15 cellular contexts compared by ENCODE assay signal in genomic region chr6:43123691-43124314, GRCh38. TPM values are rescaled to one million over a fixed set of nuclear protein-coding genes. Genes with fewer than 3 reads are reported as not detected.
DNase-seq lines count a peak whose midpoint lies in the region; ATAC-seq, FAIRE-seq and TF ChIP-seq lines count a peak whose summit lies in the region.
"Had no signal": no experiment of that assay in that cellular context is flagged by ENCODE, and none has a peak within 500 bp of the region (broad histone marks: within the 10 kb centered on the region; RNA-seq: fewer than 3 reads in every experiment).

No MANE protein-coding gene starts in this region.

- no peaks in the 10 kb centered on the region for H3K27me3 Mint-ChIP-seq in mesothelial cell of epicardium (ENCODE audit: low read depth)

- CTCF ChIA-PET in HepG2 (lab: Yijun Ruan, JAX; ENCODE audit: low intra/inter-chr PET ratio, low total read pairs), result no interaction called here
- CTCF ChIA-PET in mammary epithelial cell (lab: Charles Lee; ENCODE audit: low non-redundant PET), result no interaction called here

- POLR2A ChIA-PET in HepG2 (lab: Yijun Ruan, JAX), result interaction anchor here (1.1 to 2.9 kb wide), 3 partner anchors 27 to 63 kb away, joined by 3 to 19 read pairs (median 5); partner anchors contain the start of genes KLC4 and MRPL2

- TF ChIP-seq POLR2A in HepG2 (IDR thresholded peaks at IDR 0.05; ENCODE audit: insufficient read depth in 1 of 2, low read depth in 2 of 2, low read length in 2 of 2), result no peak
- no peak for TF ChIP-seq POLR2A in right lobe of liver (IDR thresholded peaks at IDR 0.05)
- no peak for TF ChIP-seq POLR2A in vagina (IDR thresholded peaks at IDR 0.05)

- DNase-seq in HepG2 (ENCODE audit: low spot score), result no peak
- DNase-seq in right lobe of liver, result no peak
- DNase-seq in mammary epithelial cell, result no peak
- DNase-seq in mesothelial cell of epicardium (ENCODE audit: low spot score in 2 of 2, unreplicated experiment in 2 of 2), result no peak
- no peak for DNase-seq in vagina (ENCODE audit: extremely low spot score in 2 of 2)
- no peak for DNase-seq in CD1c-positive myeloid dendritic cell (ENCODE audit: extremely low spot score)
- DNase-seq in GM13977 (ENCODE audit: low spot score), result no peak
- DNase-seq: activated gamma-delta T cell treated with Interleukin-2 at 50 U/mL for 16 hours; Kasumi-1; occipital lobe; stimulated activated CD4-positive, alpha-beta T cell treated with anti-CD3 and anti-CD28 coated beads, Interleukin-15, amount 100 ng/mL, for 24 hours; transverse colon had no signal

- in situ Hi-C loops in HepG2 (cut with HindIII; ENCODE audit: extremely low pct_ligation_motif_present, low pct_unique_long_range_greater_than_20kb), result loop anchor here (10.0 kb wide), 1 partner anchor 49 kb away; the partner anchor contains the start of gene PTK7
- in situ Hi-C loops in mammary epithelial cell (cut with MboI; ENCODE audit: low sequenced_read_pairs in 2 of 2), result loop anchor here in 1 of 2 donors (5.0 kb wide), 1 partner anchor 47 kb away; the partner anchor contains the start of gene PTK7
- in situ Hi-C loops in GM13977 (cut with MboI; ENCODE audit: low pct_unique_long_range_greater_than_20kb, low sequenced_read_pairs, unreplicated experiment), result no loop called here

- no TSS peak for BruUV-seq in HepG2 (replicated peaks; lab: Mats Ljungman, UMichigan)
- BruUV-seq in mammary epithelial cell (replicated peaks; lab: Mats Ljungman, UMichigan), result no TSS peak

- H3K4me3 ChIP-seq in HepG2 (replicated peaks in 1 of 3; ENCODE audit: insufficient read depth in 1 of 3, low read depth in 2 of 3, low read length in 3 of 3), result no peak overlapping the region
- H3K4me3 ChIP-seq in right lobe of liver, result no peak overlapping the region
- H3K4me3 ChIP-seq in mammary epithelial cell (replicated peaks in 1 of 3; ENCODE audit: insufficient read depth in 1 of 3, low read depth in 2 of 3, low read length in 3 of 3), result no peak overlapping the region
- peak overlapping the region in 1 of 2 donors; percentile 11 for H3K4me3 ChIP-seq in vagina
- H3K4me3 ChIP-seq: transverse colon had no signal

- H3K36me3 Mint-ChIP-seq in mesothelial cell of epicardium, result no peaks in the 10 kb centered on the region

- H3K36me3 ChIP-seq in HepG2 (replicated peaks in 1 of 2; ENCODE audit: control insufficient read depth in 1 of 2, insufficient read depth in 2 of 2, low read length in 2 of 2), result no peaks in the 10 kb centered on the region
- H3K36me3 ChIP-seq in right lobe of liver, result no peaks in the 10 kb centered on the region
- H3K36me3 ChIP-seq in mammary epithelial cell (ENCODE audit: insufficient read depth, low read length), result no peaks in the 10 kb centered on the region
- no peaks in the 10 kb centered on the region for H3K36me3 ChIP-seq in vagina
- H3K36me3 ChIP-seq: transverse colon had no signal

- H2AFZ ChIP-seq in HepG2 (ENCODE audit: low read length), result no peak overlapping the region
- H2AFZ ChIP-seq in mammary epithelial cell (ENCODE audit: low read depth, low read length), result no peak overlapping the region

- H3K27me3 ChIP-seq in HepG2 (ENCODE audit: control insufficient read depth in 1 of 2, insufficient read depth in 2 of 2, low read length in 2 of 2), result no peaks in the 10 kb centered on the region
- no peaks in the 10 kb centered on the region for H3K27me3 ChIP-seq in right lobe of liver
- no peaks in the 10 kb centered on the region for H3K27me3 ChIP-seq in mammary epithelial cell (ENCODE audit: insufficient read depth, low read length)
- no peaks in the 10 kb centered on the region for H3K27me3 ChIP-seq in vagina
- H3K27me3 ChIP-seq: transverse colon had no signal

- H3K9me3 ChIP-seq in HepG2 (ENCODE audit: low read length) (no peaks in the 10 kb centered on the region), right lobe of liver (no peaks in the 10 kb centered on the region), mammary epithelial cell (replicated peaks; ENCODE audit: insufficient read depth, low read length) (no peaks in the 10 kb centered on the region), vagina (no peaks in the 10 kb centered on the region)
- H3K9me3 ChIP-seq: transverse colon had no signal

- H3K4me2 ChIP-seq in HepG2 (ENCODE audit: low read depth, low read length) (no peak overlapping the region), mammary epithelial cell (ENCODE audit: insufficient read depth, low read depth, low read length) (peak overlapping the region; percentile 14)

- H4K20me1 ChIP-seq in HepG2 (ENCODE audit: insufficient read depth, low read length), result no peaks in the 10 kb centered on the region
- H4K20me1 ChIP-seq in mammary epithelial cell (ENCODE audit: insufficient read depth, low read length), result no peaks in the 10 kb centered on the region

- H3K27ac Mint-ChIP-seq in mesothelial cell of epicardium, result peak overlapping the region; percentile 73

- H3K27ac ChIP-seq in HepG2 (ENCODE audit: extremely low read length, insufficient read depth, low read length) (no peak overlapping the region), right lobe of liver (no peak overlapping the region), mammary epithelial cell (ENCODE audit: insufficient read depth, low read depth, low read length) (no peak overlapping the region), vagina (peak overlapping the region; percentile 85)
- H3K27ac ChIP-seq: epithelial cell of prostate, VCaP had no signal

- peaks cover 53% of the 10 kb centered on the region for H3K79me2 ChIP-seq in HepG2 (ENCODE audit: insufficient read depth, low read length)
- peaks cover 84% of the 10 kb centered on the region for H3K79me2 ChIP-seq in mammary epithelial cell (ENCODE audit: insufficient read depth, low read length)

- H3K9me3 Mint-ChIP-seq in mesothelial cell of epicardium, result no peaks in the 10 kb centered on the region

- H3K4me3 Mint-ChIP-seq in mesothelial cell of epicardium, result no peak overlapping the region

- ATAC-seq in HepG2 (no peak), right lobe of liver (no peak), GM18909 (IDR thresholded peaks at IDR 0.05; ENCODE audit: poor library complexity, unreplicated experiment) (no peak)

- no peak for TF ChIP-seq RAD21 in HepG2 (CRISPR knock-in tag; IDR thresholded peaks at IDR 0.05)

- FAIRE-seq in HepG2 (lab: Jason Lieb, UNC), result no peak

- intact Hi-C loops in HepG2 (cut with micrococcal nuclease; ENCODE audit: unreplicated experiment) (no loop called here), right lobe of liver (cut with DNase I) (loop anchor here in 1 of 2 donors (10.0 kb wide), 1 partner anchor 219 kb away; no protein-coding TSS in a partner anchor), mammary epithelial cell (cut with micrococcal nuclease) (no loop called here), vagina (cut with DNase I) (loop anchor here (10.0 kb wide), 1 partner anchor 49 kb away; the partner anchor contains the start of gene PTK7)

- WGBS in HepG2 (ENCODE audit: low lambda C conversion rate), result 89% methylated on average over 18 of the region's 20 CpGs
- 93% methylated on average over 3 of the region's 20 CpGs for WGBS in right lobe of liver (ENCODE audit: insufficient coverage, low coverage, low lambda C conversion rate, missing lambda C conversion rate)
- 39% methylated on average over 8 of the region's 20 CpGs for WGBS in mammary epithelial cell (ENCODE audit: low coverage, missing lambda C conversion rate)

- dilution Hi-C loops in mammary epithelial cell (cut with HindIII; ENCODE audit: low sequenced_read_pairs), result no loop called here

- H3K4me1 ChIP-seq in HepG2 (ENCODE audit: insufficient read depth, low read length), result peaks cover 58% of the 10 kb centered on the region
- H3K4me1 ChIP-seq in right lobe of liver, result no peaks in the 10 kb centered on the region
- H3K4me1 ChIP-seq in mammary epithelial cell (ENCODE audit: insufficient read depth, low read length), result peaks cover 60% of the 10 kb centered on the region
- peaks cover 74% of the 10 kb centered on the region for H3K4me1 ChIP-seq in vagina

- TF ChIP-seq EP300 in HepG2 (IDR thresholded peaks at IDR 0.05; ENCODE audit: low read depth in 2 of 2, low read length in 2 of 2) (no peak), HepG2 (CRISPR knock-in tag; IDR thresholded peaks at IDR 0.05; ENCODE audit: borderline replicate concordance) (no peak)

- TF ChIP-seq CTCF in HepG2 (CRISPR knock-in tag; IDR thresholded peaks at IDR 0.05) (no peak), right lobe of liver (IDR thresholded peaks at IDR 0.05) (no peak), mammary epithelial cell (conservative IDR thresholded peaks at IDR 0.05 in 1 of 2, IDR thresholded peaks at IDR 0.05 in 1 of 2; ENCODE audit: extremely low read depth in 1 of 2, insufficient read depth in 1 of 2, low read depth in 1 of 2, low read length in 2 of 2) (no peak), mesothelial cell of epicardium (IDR thresholded peaks at IDR 0.05; ENCODE audit: unreplicated experiment) (no peak), vagina (IDR thresholded peaks at IDR 0.05) (no peak), GM13977 (IDR thresholded peaks at IDR 0.05; ENCODE audit: extremely low read depth, insufficient read depth, missing control alignments) (no peak)

- peaks cover 53% of the 10 kb centered on the region for H3K4me1 Mint-ChIP-seq in mesothelial cell of epicardium

- H3K9ac ChIP-seq in HepG2 (ENCODE audit: insufficient read depth, low read depth, low read length), result no peak overlapping the region
- H3K9ac ChIP-seq in mammary epithelial cell (ENCODE audit: insufficient read depth, low read length), result no peak overlapping the region

RNA-seq across cellular contexts. Expression of gene SRF, which starts 47.3 kb away (rescaled TPM):
- 21.0 and 25.5 TPM in 2 replicates for total RNA-seq in HepG2 (2016; rRNA removed; fragmentation: Illumina TruSeq; extraction: Trizol)
- 4.5 and 4.8 TPM in 2 replicates for total RNA-seq in HepG2 (2016; cell fraction: cytosol; rRNA removed; fragmentation: Illumina TruSeq; extraction: Trizol; ENCODE audit: low read depth)
- total RNA-seq in HepG2 (2016; cell fraction: insoluble cytoplasmic fraction; rRNA removed; fragmentation: Illumina TruSeq; extraction: Trizol), result 19.0 and 26.0 TPM in 2 replicates
- total RNA-seq in HepG2 (2016; cell fraction: membrane; rRNA removed; fragmentation: Illumina TruSeq; extraction: Trizol), result 20.6 and 21.0 TPM in 2 replicates
- total RNA-seq in HepG2 (2016; cell fraction: nucleus; rRNA removed; fragmentation: Illumina TruSeq; extraction: Trizol), result 15.5 and 17.7 TPM in 2 replicates
- polyA plus RNA-seq in HepG2 (2011; rRNA removed), result 44.1 and 45.7 TPM in 2 replicates
- polyA plus RNA-seq in HepG2 (2011; cell fraction: cytosol; rRNA removed), result 30.8 and 42.8 TPM in 2 replicates
- polyA plus RNA-seq in HepG2 (2011; cell fraction: nucleus; rRNA removed), result 50.7 and 72.8 TPM in 2 replicates
- polyA plus RNA-seq in HepG2 (2012), result 18.6 and 23.1 TPM in 2 replicates
- polyA plus RNA-seq in HepG2 (2016; cell fraction: cytosol; fragmentation: Illumina TruSeq; extraction: Trizol; ENCODE audit: low read depth), result 5.2 and 5.4 TPM in 2 replicates
- polyA plus RNA-seq in HepG2 (2016; cell fraction: insoluble cytoplasmic fraction; fragmentation: Illumina TruSeq; extraction: Trizol; ENCODE audit: low read depth), result 26.4 and 31.7 TPM in 2 replicates
- 19.0 and 19.4 TPM in 2 replicates for polyA plus RNA-seq in HepG2 (2016; cell fraction: membrane; fragmentation: Illumina TruSeq; extraction: Trizol; ENCODE audit: low read depth)
- 33.8 and 35.3 TPM in 2 replicates for polyA plus RNA-seq in HepG2 (2016; cell fraction: nucleus; fragmentation: Illumina TruSeq; extraction: Trizol; ENCODE audit: insufficient read depth, low read depth)
- 59.4 and 75.9 TPM in 2 replicates for polyA minus RNA-seq in HepG2 (2011; rRNA and poly(A)+ RNA removed; ENCODE audit: low replicate concordance)
- polyA minus RNA-seq in HepG2 (2011; cell fraction: cytosol; rRNA and poly(A)+ RNA removed), result 19.9 and 20.3 TPM in 2 replicates
- polyA minus RNA-seq in HepG2 (2011; cell fraction: nucleus; rRNA and poly(A)+ RNA removed), result 20.2 and 21.3 TPM in 2 replicates
- total RNA-seq in right lobe of liver, result 10 to 100 TPM in 4 of 6 experiments, 1 to 10 TPM in 2; 4.9 to 17.0 (median 11.3) TPM
- total RNA-seq in mammary epithelial cell, result 10 to 100 TPM; 35.7 to 41.2 TPM
- polyA plus RNA-seq in mammary epithelial cell, result 33.0 TPM
- 41.3 TPM for polyA minus RNA-seq in mammary epithelial cell
- 52.0 to 52.8 TPM (median 52.2 TPM) in 3 replicates for total RNA-seq in mesothelial cell of epicardium
- total RNA-seq in vagina, result 28.2 TPM

RNA-seq across cellular contexts. Expression of gene PTK7, which starts 47.7 kb away (rescaled TPM):
- total RNA-seq in HepG2 (2016; rRNA removed; fragmentation: Illumina TruSeq; extraction: Trizol) (48.5 and 99.8 TPM in 2 replicates), right lobe of liver (1 to 10 TPM in 3 of 6 experiments, under 1 TPM in 3; 0.55 to 1.8 (median 0.99) TPM), mammary epithelial cell (100 to 1,000 TPM; 141 to 277 TPM), mesothelial cell of epicardium (303 to 313 TPM (median 308 TPM) in 3 replicates), vagina (62.1 TPM)
- 16.1 and 17.5 TPM in 2 replicates for total RNA-seq in HepG2 (2016; cell fraction: cytosol; rRNA removed; fragmentation: Illumina TruSeq; extraction: Trizol; ENCODE audit: low read depth)
- 42.2 and 99.6 TPM in 2 replicates for total RNA-seq in HepG2 (2016; cell fraction: insoluble cytoplasmic fraction; rRNA removed; fragmentation: Illumina TruSeq; extraction: Trizol)
- total RNA-seq in HepG2 (2016; cell fraction: membrane; rRNA removed; fragmentation: Illumina TruSeq; extraction: Trizol), result 29.0 and 31.7 TPM in 2 replicates
- 111 and 135 TPM in 2 replicates for total RNA-seq in HepG2 (2016; cell fraction: nucleus; rRNA removed; fragmentation: Illumina TruSeq; extraction: Trizol)
- polyA plus RNA-seq in HepG2 (2011; rRNA removed) (98.5 and 116 TPM in 2 replicates), mammary epithelial cell (124 TPM)
- polyA plus RNA-seq in HepG2 (2011; cell fraction: cytosol; rRNA removed), result 75.5 and 97.3 TPM in 2 replicates
- polyA plus RNA-seq in HepG2 (2011; cell fraction: nucleus; rRNA removed), result 240 and 289 TPM in 2 replicates
- 93.9 and 95.7 TPM in 2 replicates for polyA plus RNA-seq in HepG2 (2012)
- 6.8 and 7.3 TPM in 2 replicates for polyA plus RNA-seq in HepG2 (2016; cell fraction: cytosol; fragmentation: Illumina TruSeq; extraction: Trizol; ENCODE audit: low read depth)
- 34.4 and 38.1 TPM in 2 replicates for polyA plus RNA-seq in HepG2 (2016; cell fraction: insoluble cytoplasmic fraction; fragmentation: Illumina TruSeq; extraction: Trizol; ENCODE audit: low read depth)
- 12.8 and 15.4 TPM in 2 replicates for polyA plus RNA-seq in HepG2 (2016; cell fraction: membrane; fragmentation: Illumina TruSeq; extraction: Trizol; ENCODE audit: low read depth)
- polyA plus RNA-seq in HepG2 (2016; cell fraction: nucleus; fragmentation: Illumina TruSeq; extraction: Trizol; ENCODE audit: insufficient read depth, low read depth), result 220 and 224 TPM in 2 replicates
- 0.19 and 231 TPM in 2 replicates for polyA minus RNA-seq in HepG2 (2011; rRNA and poly(A)+ RNA removed; ENCODE audit: low replicate concordance)
- polyA minus RNA-seq in HepG2 (2011; cell fraction: cytosol; rRNA and poly(A)+ RNA removed), result 83.9 and 88.1 TPM in 2 replicates
- 66.0 and 71.1 TPM in 2 replicates for polyA minus RNA-seq in HepG2 (2011; cell fraction: nucleus; rRNA and poly(A)+ RNA removed)
- 118 TPM for polyA minus RNA-seq in mammary epithelial cell

RNA-seq across cellular contexts. Expression of gene CUL9, which starts 58.2 kb away (rescaled TPM):
- total RNA-seq in HepG2 (2016; rRNA removed; fragmentation: Illumina TruSeq; extraction: Trizol), result 10.5 and 11.4 TPM in 2 replicates
- 2.5 and 3.7 TPM in 2 replicates for total RNA-seq in HepG2 (2016; cell fraction: cytosol; rRNA removed; fragmentation: Illumina TruSeq; extraction: Trizol; ENCODE audit: low read depth)
- 8.8 and 14.5 TPM in 2 replicates for total RNA-seq in HepG2 (2016; cell fraction: insoluble cytoplasmic fraction; rRNA removed; fragmentation: Illumina TruSeq; extraction: Trizol)
- total RNA-seq in HepG2 (2016; cell fraction: membrane; rRNA removed; fragmentation: Illumina TruSeq; extraction: Trizol), result 3.3 and 4.2 TPM in 2 replicates
- 18.4 and 18.7 TPM in 2 replicates for total RNA-seq in HepG2 (2016; cell fraction: nucleus; rRNA removed; fragmentation: Illumina TruSeq; extraction: Trizol)
- polyA plus RNA-seq in HepG2 (2011; rRNA removed), result 13.7 and 15.3 TPM in 2 replicates
- 4.9 and 5.0 TPM in 2 replicates for polyA plus RNA-seq in HepG2 (2011; cell fraction: cytosol; rRNA removed)
- 123 and 139 TPM in 2 replicates for polyA plus RNA-seq in HepG2 (2011; cell fraction: nucleus; rRNA removed)
- 9.9 and 12.7 TPM in 2 replicates for polyA plus RNA-seq in HepG2 (2012)
- 1.2 and 1.5 TPM in 2 replicates for polyA plus RNA-seq in HepG2 (2016; cell fraction: cytosol; fragmentation: Illumina TruSeq; extraction: Trizol; ENCODE audit: low read depth)
- 6.8 and 7.5 TPM in 2 replicates for polyA plus RNA-seq in HepG2 (2016; cell fraction: insoluble cytoplasmic fraction; fragmentation: Illumina TruSeq; extraction: Trizol; ENCODE audit: low read depth)
- polyA plus RNA-seq in HepG2 (2016; cell fraction: membrane; fragmentation: Illumina TruSeq; extraction: Trizol; ENCODE audit: low read depth), result 1.9 and 2.7 TPM in 2 replicates
- polyA plus RNA-seq in HepG2 (2016; cell fraction: nucleus; fragmentation: Illumina TruSeq; extraction: Trizol; ENCODE audit: insufficient read depth, low read depth), result 44.2 and 47.7 TPM in 2 replicates
- 19.3 and 22.3 TPM in 2 replicates for polyA minus RNA-seq in HepG2 (2011; rRNA and poly(A)+ RNA removed; ENCODE audit: low replicate concordance)
- 4.7 and 5.5 TPM in 2 replicates for polyA minus RNA-seq in HepG2 (2011; cell fraction: cytosol; rRNA and poly(A)+ RNA removed)
- polyA minus RNA-seq in HepG2 (2011; cell fraction: nucleus; rRNA and poly(A)+ RNA removed), result 30.8 and 32.9 TPM in 2 replicates
- 10 to 100 TPM; 14.4 to 17.7 (median 15.2) TPM for total RNA-seq in right lobe of liver
- total RNA-seq in mammary epithelial cell, result 10 to 100 TPM; 25.0 to 48.2 TPM
- polyA plus RNA-seq in mammary epithelial cell, result 24.9 TPM
- polyA minus RNA-seq in mammary epithelial cell, result 34.5 TPM
- 65.5 to 72.1 TPM (median 71.6 TPM) in 3 replicates for total RNA-seq in mesothelial cell of epicardium
- 49.1 TPM for total RNA-seq in vagina

Comparison
In these comparisons a context has a peak if more than half of its experiments do, and no peak if none do; other contexts are left out.
1. RNA of gene PTK7, which starts 47.7 kb away (total RNA-seq): 303 to 313 TPM in mesothelial cell of epicardium, 141 to 277 TPM in mammary epithelial cell, 16.1 to 135 TPM in HepG2 and 62.1 TPM in vagina (single experiment); 0.55 to 1.8 TPM in right lobe of liver; every median in the first group is over 4 times any median in the second.